In the genomic region with DNA sequence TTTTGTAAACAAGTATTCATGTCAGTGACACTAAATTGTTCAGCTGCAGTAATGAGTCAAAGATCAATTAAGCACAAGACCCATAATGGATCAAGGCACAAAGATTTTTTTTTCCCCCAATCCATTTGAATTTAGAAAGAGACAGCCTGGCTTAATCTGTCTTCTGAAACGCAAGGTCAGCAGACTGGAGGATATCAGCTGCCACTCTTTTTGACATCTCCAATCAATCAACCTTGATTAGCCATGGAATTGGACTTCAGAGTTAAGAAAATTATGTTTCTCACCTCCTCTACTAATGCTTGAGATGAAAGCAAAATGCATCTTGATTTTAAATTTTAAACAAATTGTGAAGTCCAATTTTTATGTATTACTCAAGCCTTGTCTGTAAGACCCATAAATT, we compare ENCODE assay signal across 39 cellular contexts.
"Had no signal": no experiment of that assay in that cellular context is flagged by ENCODE, and none has a peak within 500 bp of the region (broad histone marks: within the 10 kb centered on the region; RNA-seq: fewer than 3 reads in every experiment).

No MANE protein-coding gene starts in this region.

- H3K4me3 ChIP-seq: ascending aorta, cardiac muscle cell, colonic mucosa had no signal

- H3K9me3 Mint-ChIP-seq: activated CD4-positive, alpha-beta memory T cell treated with anti-CD3 and anti-CD28 coated beads, Interleukin-2, amount 10 ng/mL, durations not matched to agents 7 days and 5 days; activated CD4-positive, alpha-beta T cell treated with anti-CD3 and anti-CD28 coated beads, Interleukin-2, amount 10 ng/mL, durations not matched to agents 7 days and 5 days; activated naive CD4-positive, alpha-beta T cell treated with anti-CD3 and anti-CD28 coated beads, Interleukin-2, amount 10 ng/mL, durations not matched to agents 7 days and 5 days; activated naive CD4-positive, alpha-beta T cell treated with anti-CD3 and anti-CD28 coated beads, Interleukin-2, amount 50 U/mL, for 24 hours; activated naive CD8-positive, alpha-beta T cell treated with anti-CD3 and anti-CD28 coated beads, Interleukin-2, amount 10 ng/mL, durations not matched to agents 7 days and 5 days; activated naive CD8-positive, alpha-beta T cell treated with anti-CD3 and anti-CD28 coated beads, Interleukin-2, amount 50 U/mL, for 24 hours; activated T-helper 2 cell treated with anti-CD3 and anti-CD28 coated beads, Interferon-gamma antibody, Interleukin-2, Interleukin-4, amounts not matched to agents 10 μg/mL and 5 μg/mL and 100 μg/mL, durations not matched to agents 14 hours and 24 hours and 36 hours; brain; WTC11 had no signal

- ATAC-seq: activated CD4-positive, alpha-beta T cell treated with anti-CD3 and anti-CD28 coated beads for 36 hours; activated CD4-positive, CD25-positive, alpha-beta regulatory T cell treated with anti-CD3 and anti-CD28 coated beads, Interleukin-2, amount 50 U/mL, for 24 hours; activated CD8-positive, alpha-beta memory T cell treated with anti-CD3 and anti-CD28 coated beads, Interleukin-2, amount 10 ng/mL, durations not matched to agents 7 days and 5 days; activated CD8-positive, alpha-beta T cell treated with anti-CD3 and anti-CD28 coated beads, Interleukin-2, amount 10 ng/mL, durations not matched to agents 7 days and 5 days; activated naive CD8-positive, alpha-beta T cell treated with anti-CD3 and anti-CD28 coated beads, Interleukin-2, amount 50 U/mL, for 24 hours; WTC11 had no signal

- H3K36me3 ChIP-seq: ascending aorta, cardiac muscle cell, colonic mucosa had no signal

- DNase-seq: activated CD4-positive, alpha-beta memory T cell treated with anti-CD3 and anti-CD28 coated beads, Interleukin-2, amount 10 ng/mL, durations not matched to agents 7 days and 5 days; activated CD4-positive, alpha-beta T cell treated with anti-CD3 and anti-CD28 coated beads for 1 hour; activated CD4-positive, alpha-beta T cell treated with anti-CD3 and anti-CD28 coated beads for 36 hours; activated CD4-positive, alpha-beta T cell treated with anti-CD3 and anti-CD28 coated beads for 48 hours; activated CD4-positive, alpha-beta T cell treated with anti-CD3 and anti-CD28 coated beads, Interleukin-2, amount 10 ng/mL, durations not matched to agents 7 days and 5 days; activated CD4-positive, alpha-beta T cell treated with anti-CD3 and anti-CD28 coated beads, Interleukin-2, amount 50 U/mL, for 48 hours; activated CD4-positive, CD25-positive, alpha-beta regulatory T cell; activated CD8-positive, alpha-beta memory T cell treated with anti-CD3 and anti-CD28 coated beads for 24 hours; activated CD8-positive, alpha-beta memory T cell treated with anti-CD3 and anti-CD28 coated beads, Interleukin-2, amount 10 ng/mL, durations not matched to agents 7 days and 5 days; activated CD8-positive, alpha-beta memory T cell treated with anti-CD3 and anti-CD28 coated beads, Interleukin-2, amount 50 U/mL, for 48 hours; activated CD8-positive, alpha-beta T cell treated with anti-CD3 and anti-CD28 coated beads, Interleukin-2, amount 10 ng/mL, durations not matched to agents 7 days and 5 days; activated effector memory CD4-positive, alpha-beta T cell treated with Interleukin-2 at 50 U/mL for 16 hours; activated gamma-delta T cell; activated naive CD4-positive, alpha-beta T cell treated with anti-CD3 and anti-CD28 coated beads, Interleukin-2, amount 10 ng/mL, durations not matched to agents 7 days and 5 days; activated naive CD4-positive, alpha-beta T cell treated with Interleukin-2 at 50 U/mL for 16 hours; activated naive CD8-positive, alpha-beta T cell treated with anti-CD3 and anti-CD28 coated beads, Interleukin-2, amount 10 ng/mL, durations not matched to agents 7 days and 5 days; activated naive CD8-positive, alpha-beta T cell treated with anti-CD3 and anti-CD28 coated beads, Interleukin-2, amount 50 U/mL, for 24 hours; activated T-cell treated with anti-CD3 and anti-CD28 coated beads, Interleukin-2, amount 50 U/mL, for 24 hours; activated T-cell treated with anti-CD3 and anti-CD28 coated beads, Interleukin-2, amount 50 U/mL, for 48 hours; amygdala; anterior cingulate cortex; caudate nucleus; cerebellar nuclear complex; colonic mucosa; T-helper 2 cell; T-helper 9 cell had no signal

- H3K9me3 ChIP-seq: ascending aorta, colonic mucosa had no signal

- H3K4me3 Mint-ChIP-seq: activated CD4-positive, alpha-beta memory T cell treated with anti-CD3 and anti-CD28 coated beads, Interleukin-2, amount 10 ng/mL, durations not matched to agents 7 days and 5 days; activated CD4-positive, alpha-beta T cell treated with anti-CD3 and anti-CD28 coated beads for 36 hours; activated CD4-positive, alpha-beta T cell treated with anti-CD3 and anti-CD28 coated beads, Interleukin-2, amount 10 ng/mL, durations not matched to agents 7 days and 5 days; activated CD8-positive, alpha-beta memory T cell treated with anti-CD3 and anti-CD28 coated beads, Interleukin-2, amount 10 ng/mL, durations not matched to agents 7 days and 5 days; activated CD8-positive, alpha-beta T cell treated with anti-CD3 and anti-CD28 coated beads, Interleukin-2, amount 10 ng/mL, durations not matched to agents 7 days and 5 days; activated naive CD4-positive, alpha-beta T cell treated with anti-CD3 and anti-CD28 coated beads, Interleukin-2, amount 10 ng/mL, durations not matched to agents 7 days and 5 days; activated naive CD4-positive, alpha-beta T cell treated with anti-CD3 and anti-CD28 coated beads, Interleukin-2, amount 50 U/mL, for 24 hours; activated naive CD8-positive, alpha-beta T cell; activated naive CD8-positive, alpha-beta T cell treated with anti-CD3 and anti-CD28 coated beads, Interleukin-2, amount 10 ng/mL, durations not matched to agents 7 days and 5 days; activated naive CD8-positive, alpha-beta T cell treated with anti-CD3 and anti-CD28 coated beads, Interleukin-2, amount 50 U/mL, for 24 hours; activated T-cell treated with anti-CD3 and anti-CD28 coated beads, Interleukin-2, amount 50 U/mL, for 24 hours; brain; central memory CD8-positive, alpha-beta T cell; T-helper 2 cell treated with Interferon-gamma antibody and Interleukin-4, amounts not matched to agents 5 μg/mL and 100 μg/mL, for 36 hours; WTC11 had no signal

- H3K27ac Mint-ChIP-seq: activated CD4-positive, alpha-beta memory T cell treated with anti-CD3 and anti-CD28 coated beads, Interleukin-2, amount 10 ng/mL, durations not matched to agents 7 days and 5 days; activated CD4-positive, alpha-beta T cell treated with anti-CD3 and anti-CD28 coated beads for 36 hours; activated CD4-positive, alpha-beta T cell treated with anti-CD3 and anti-CD28 coated beads, Interleukin-2, amount 10 ng/mL, durations not matched to agents 7 days and 5 days; activated CD8-positive, alpha-beta memory T cell treated with anti-CD3 and anti-CD28 coated beads, Interleukin-2, amount 10 ng/mL, durations not matched to agents 7 days and 5 days; activated CD8-positive, alpha-beta T cell treated with anti-CD3 and anti-CD28 coated beads, Interleukin-2, amount 10 ng/mL, durations not matched to agents 7 days and 5 days; activated naive CD4-positive, alpha-beta T cell treated with anti-CD3 and anti-CD28 coated beads, Interleukin-2, amount 10 ng/mL, durations not matched to agents 7 days and 5 days; activated naive CD4-positive, alpha-beta T cell treated with anti-CD3 and anti-CD28 coated beads, Interleukin-2, amount 50 U/mL, for 24 hours; activated naive CD8-positive, alpha-beta T cell; activated naive CD8-positive, alpha-beta T cell treated with anti-CD3 and anti-CD28 coated beads, Interleukin-2, amount 10 ng/mL, durations not matched to agents 7 days and 5 days; activated naive CD8-positive, alpha-beta T cell treated with anti-CD3 and anti-CD28 coated beads, Interleukin-2, amount 50 U/mL, for 24 hours; activated T-cell treated with anti-CD3 and anti-CD28 coated beads, Interleukin-2, amount 50 U/mL, for 24 hours; activated T-helper 2 cell treated with anti-CD3 and anti-CD28 coated beads, Interferon-gamma antibody, Interleukin-2, Interleukin-4, amounts not matched to agents 10 μg/mL and 5 μg/mL and 100 μg/mL, durations not matched to agents 14 hours and 24 hours and 36 hours; brain; T-helper 2 cell treated with Interferon-gamma antibody and Interleukin-4, amounts not matched to agents 5 μg/mL and 100 μg/mL, for 36 hours; WTC11 had no signal

- FAIRE-seq: bronchial epithelial cell, TTC549 had no signal

- H3K36me3 Mint-ChIP-seq: activated CD8-positive, alpha-beta memory T cell treated with anti-CD3 and anti-CD28 coated beads, Interleukin-2, amount 10 ng/mL, durations not matched to agents 7 days and 5 days; activated naive CD4-positive, alpha-beta T cell treated with anti-CD3 and anti-CD28 coated beads, Interleukin-2, amount 10 ng/mL, durations not matched to agents 7 days and 5 days; activated naive CD4-positive, alpha-beta T cell treated with anti-CD3 and anti-CD28 coated beads, Interleukin-2, amount 50 U/mL, for 24 hours; activated naive CD8-positive, alpha-beta T cell; activated naive CD8-positive, alpha-beta T cell treated with anti-CD3 and anti-CD28 coated beads, Interleukin-2, amount 10 ng/mL, durations not matched to agents 7 days and 5 days; brain; WTC11 had no signal

- H3K27me3 Mint-ChIP-seq: activated CD4-positive, alpha-beta memory T cell treated with anti-CD3 and anti-CD28 coated beads, Interleukin-2, amount 10 ng/mL, durations not matched to agents 7 days and 5 days; activated CD4-positive, alpha-beta T cell treated with anti-CD3 and anti-CD28 coated beads for 36 hours; activated CD4-positive, alpha-beta T cell treated with anti-CD3 and anti-CD28 coated beads, Interleukin-2, amount 10 ng/mL, durations not matched to agents 7 days and 5 days; activated CD8-positive, alpha-beta memory T cell treated with anti-CD3 and anti-CD28 coated beads, Interleukin-2, amount 10 ng/mL, durations not matched to agents 7 days and 5 days; activated naive CD4-positive, alpha-beta T cell treated with anti-CD3 and anti-CD28 coated beads, Interleukin-2, amount 10 ng/mL, durations not matched to agents 7 days and 5 days; activated naive CD4-positive, alpha-beta T cell treated with anti-CD3 and anti-CD28 coated beads, Interleukin-2, amount 50 U/mL, for 24 hours; activated naive CD8-positive, alpha-beta T cell; activated naive CD8-positive, alpha-beta T cell treated with anti-CD3 and anti-CD28 coated beads, Interleukin-2, amount 10 ng/mL, durations not matched to agents 7 days and 5 days; activated naive CD8-positive, alpha-beta T cell treated with anti-CD3 and anti-CD28 coated beads, Interleukin-2, amount 50 U/mL, for 24 hours; activated T-cell treated with anti-CD3 and anti-CD28 coated beads, Interleukin-2, amount 50 U/mL, for 24 hours; brain; central memory CD8-positive, alpha-beta T cell had no signal

- H3K27ac ChIP-seq: ascending aorta, cardiac muscle cell, colonic mucosa, VCaP had no signal

- H3K27me3 ChIP-seq: ascending aorta, cardiac muscle cell, colonic mucosa had no signal

- H3K4me1 ChIP-seq: ascending aorta, colonic mucosa had no signal

- H3K4me1 Mint-ChIP-seq: activated CD4-positive, alpha-beta memory T cell treated with anti-CD3 and anti-CD28 coated beads, Interleukin-2, amount 10 ng/mL, durations not matched to agents 7 days and 5 days; activated CD4-positive, alpha-beta T cell treated with anti-CD3 and anti-CD28 coated beads for 36 hours; activated CD4-positive, alpha-beta T cell treated with anti-CD3 and anti-CD28 coated beads, Interleukin-2, amount 10 ng/mL, durations not matched to agents 7 days and 5 days; activated CD8-positive, alpha-beta memory T cell treated with anti-CD3 and anti-CD28 coated beads, Interleukin-2, amount 10 ng/mL, durations not matched to agents 7 days and 5 days; activated naive CD4-positive, alpha-beta T cell treated with anti-CD3 and anti-CD28 coated beads, Interleukin-2, amount 10 ng/mL, durations not matched to agents 7 days and 5 days; activated naive CD4-positive, alpha-beta T cell treated with anti-CD3 and anti-CD28 coated beads, Interleukin-2, amount 50 U/mL, for 24 hours; activated naive CD8-positive, alpha-beta T cell treated with anti-CD3 and anti-CD28 coated beads, Interleukin-2, amount 10 ng/mL, durations not matched to agents 7 days and 5 days; activated naive CD8-positive, alpha-beta T cell treated with anti-CD3 and anti-CD28 coated beads, Interleukin-2, amount 50 U/mL, for 24 hours; brain; central memory CD8-positive, alpha-beta T cell; WTC11 had no signal
